7 cellular contexts compared by ENCODE assay signal in the genomic region with DNA sequence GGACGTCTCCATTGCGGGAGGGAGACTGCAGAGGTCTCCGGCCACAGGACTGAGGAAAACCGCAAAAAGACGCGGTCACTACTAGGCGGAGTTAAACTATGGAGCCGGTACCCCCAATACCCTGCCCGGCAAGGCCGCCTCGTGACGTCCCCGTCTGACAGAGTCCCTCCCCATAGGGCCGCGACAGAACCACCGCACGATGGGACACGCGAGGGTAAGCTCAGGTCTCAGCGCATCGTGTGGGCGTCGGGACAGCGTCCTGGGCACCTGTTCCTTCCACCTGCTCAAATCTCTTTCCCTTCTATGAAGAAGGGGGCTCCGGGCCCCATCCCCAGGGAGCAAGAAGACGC. TPM values are rescaled to one million over a fixed set of nuclear protein-coding genes. Genes with fewer than 3 reads are reported as not detected.
DNase-seq lines count a peak whose midpoint lies in the region; FAIRE-seq and TF ChIP-seq lines count a peak whose summit lies in the region.

No MANE protein-coding gene starts in this region.

- H3K9me3 ChIP-seq in MG63 (no peaks in the 10 kb centered on the region), muscle layer of duodenum (ENCODE audit: control insufficient read depth in 1 of 2, low read length in 2 of 2) (no peaks in the 10 kb centered on the region), stomach smooth muscle (ENCODE audit: control insufficient read depth in 2 of 2, low read length in 2 of 2) (no peaks in the 10 kb centered on the region)

- CTCF ChIA-PET in activated CD4-positive, alpha-beta memory T cell treated with anti-CD3 and anti-CD28 coated beads for 36 hours (lab: Charles Lee), result no interaction called here

- peak overlapping the region; percentile 92 to 96 for H3K9ac ChIP-seq in stomach smooth muscle (ENCODE audit: low read length in 2 of 2)

- H3K27me3 Mint-ChIP-seq in activated CD4-positive, alpha-beta memory T cell treated with anti-CD3 and anti-CD28 coated beads for 36 hours, result no peaks in the 10 kb centered on the region

- TF ChIP-seq POLR2A in GM12892 (IDR thresholded peaks at IDR 0.05; ENCODE audit: low read depth, low read length), result no peak

- H3K4me1 Mint-ChIP-seq in activated CD4-positive, alpha-beta memory T cell treated with anti-CD3 and anti-CD28 coated beads for 36 hours (ENCODE audit: low read depth), result peaks cover 19% of the 10 kb centered on the region

- H3K4me3 ChIP-seq in H7 (ENCODE audit: insufficient read depth, low read depth, low read length), result peak overlapping the region; percentile 81
- H3K4me3 ChIP-seq in MG63, result peak overlapping the region; percentile 82
- peak overlapping the region; percentile 88 for H3K4me3 ChIP-seq in epithelial cell of proximal tubule (ENCODE audit: low read depth, low read length)
- H3K4me3 ChIP-seq in muscle layer of duodenum (ENCODE audit: low read depth in 1 of 2, low read length in 2 of 2), result peak overlapping the region; percentile 72 to 89
- H3K4me3 ChIP-seq in stomach smooth muscle (ENCODE audit: low read length in 2 of 2), result peak overlapping the region; percentile 91 to 99

- H3K36me3 ChIP-seq in H7 (replicated peaks; ENCODE audit: control insufficient read depth, insufficient read depth, low read length) (peaks cover 2% of the 10 kb centered on the region), MG63 (no peaks in the 10 kb centered on the region), muscle layer of duodenum (ENCODE audit: control insufficient read depth in 1 of 2, insufficient read depth in 2 of 2, low read length in 2 of 2) (no peaks in the 10 kb centered on the region), stomach smooth muscle (ENCODE audit: control insufficient read depth in 2 of 2, insufficient read depth in 2 of 2, low read length in 2 of 2) (no peaks in the 10 kb centered on the region)

- H3K27me3 ChIP-seq in H7 (ENCODE audit: control insufficient read depth, insufficient read depth, low read length), result no peaks in the 10 kb centered on the region
- no peaks in the 10 kb centered on the region for H3K27me3 ChIP-seq in MG63
- no peaks in the 10 kb centered on the region for H3K27me3 ChIP-seq in muscle layer of duodenum (ENCODE audit: low read depth, low read length)
- no peaks in the 10 kb centered on the region for H3K27me3 ChIP-seq in stomach smooth muscle (ENCODE audit: control insufficient read depth in 1 of 2, insufficient read depth in 2 of 2, low read length in 2 of 2)

- H3K27ac ChIP-seq in muscle layer of duodenum (ENCODE audit: low read length) (peak overlapping the region; percentile 96), stomach smooth muscle (ENCODE audit: low read length) (peak overlapping the region; percentile 96)

- intact Hi-C loops in activated CD4-positive, alpha-beta memory T cell treated with anti-CD3 and anti-CD28 coated beads for 36 hours (cut with micrococcal nuclease), result loop anchor here (1.0 to 10.0 kb wide), 13 partner anchors 24 to 1888 kb away; a partner anchor contains a TSS

- POLR2A ChIA-PET in activated CD4-positive, alpha-beta memory T cell treated with anti-CD3 and anti-CD28 coated beads for 36 hours (lab: Charles Lee), result interaction anchor here (1.0 to 3.3 kb wide), 6 partner anchors 22 to 268 kb away, joined by 3 to 43 read pairs (median 16); a partner anchor contains a TSS

- no peaks in the 10 kb centered on the region for H3K9me3 Mint-ChIP-seq in activated CD4-positive, alpha-beta memory T cell treated with anti-CD3 and anti-CD28 coated beads for 36 hours

- peaks cover 10% of the 10 kb centered on the region for H3K36me3 Mint-ChIP-seq in activated CD4-positive, alpha-beta memory T cell treated with anti-CD3 and anti-CD28 coated beads for 36 hours

- H3K4me1 ChIP-seq in muscle layer of duodenum (ENCODE audit: control insufficient read depth in 1 of 2, insufficient read depth in 2 of 2, low read length in 2 of 2), result peaks cover 0 to 6% of the 10 kb centered on the region in 2 donors
- peaks cover 6% of the 10 kb centered on the region for H3K4me1 ChIP-seq in stomach smooth muscle (ENCODE audit: control insufficient read depth, insufficient read depth, low read length)

- DNase-seq in GM12892 (ENCODE audit: insufficient read length) (peak; percentile 46), H7 (no peak), MG63 (peak; percentile 44), epithelial cell of proximal tubule (ENCODE audit: low read depth) (no peak)
- peak; percentile 80 for DNase-seq in activated CD4-positive, alpha-beta memory T cell treated with anti-CD3 and anti-CD28 coated beads for 36 hours

- peak overlapping the region; percentile 100 for H3K27ac Mint-ChIP-seq in activated CD4-positive, alpha-beta memory T cell treated with anti-CD3 and anti-CD28 coated beads for 36 hours

- no peak for TF ChIP-seq CTCF in epithelial cell of proximal tubule (conservative IDR thresholded peaks at IDR 0.05; ENCODE audit: low read depth, low read length)

- peak overlapping the region; percentile 96 for H3K4me3 Mint-ChIP-seq in activated CD4-positive, alpha-beta memory T cell treated with anti-CD3 and anti-CD28 coated beads for 36 hours

- no peak for FAIRE-seq in GM12892 (lab: Jason Lieb, UNC)

RNA-seq across cellular contexts. Expression of a gene that starts 35.2 kb away (rescaled TPM):
- polyA plus RNA-seq in GM12892 (2012; ENCODE audit: missing spikeins), result 69.5 TPM
- 66.8 and 76.7 TPM in 2 replicates for total RNA-seq in H7 (2014; rRNA removed; shearing (Covaris generic))
- total RNA-seq in MG63 (2014; rRNA removed; shearing (Covaris generic); ENCODE audit: low replicate concordance), result 0.82 and 3.2 TPM in 2 replicates
- total RNA-seq in activated CD4-positive, alpha-beta memory T cell treated with anti-CD3 and anti-CD28 coated beads for 36 hours, result 1 to 10 TPM; 7.1 to 9.9 TPM
- total RNA-seq in epithelial cell of proximal tubule, result 58.2 and 68.8 TPM in 2 replicates

Comparison
In these comparisons a context has a peak if more than half of its experiments do, and no peak if none do; other contexts are left out.
1. DNase-seq: peak in GM12892 (single experiment), MG63 (single experiment) and activated CD4-positive, alpha-beta memory T cell treated with anti-CD3 and anti-CD28 coated beads for 36 hours (single experiment); none in H7 (single experiment) and epithelial cell of proximal tubule (single experiment).
2. Peak in every context shown above with its lines, with median percentiles within 50 percentile points of each other: H3K4me3 ChIP-seq.